In genomic region chr2:25314514-25315315, GRCh38 we compare ENCODE assay signal across 8 cellular contexts. TPM values are rescaled to one million over a fixed set of nuclear protein-coding genes. Genes with fewer than 3 reads are reported as not detected.
DNase-seq lines count a peak whose midpoint lies in the region; ATAC-seq and TF ChIP-seq lines count a peak whose summit lies in the region.

No MANE protein-coding gene starts in this region.

- H3K9me3 ChIP-seq in CD4-positive, CD25-positive, alpha-beta regulatory T cell (ENCODE audit: control insufficient read depth in 2 of 2, low read length in 2 of 2): no peaks in the 10 kb centered on the region
- no peaks in the 10 kb centered on the region for H3K9me3 ChIP-seq in Loucy (ENCODE audit: insufficient read depth, low read depth, low read length)

- TF ChIP-seq CTCF in Loucy (conservative IDR thresholded peaks at IDR 0.05; ENCODE audit: low read length): no peak

- POLR2A ChIA-PET in naive thymus-derived CD8-positive, alpha-beta T cell (lab: Charles Lee): interaction anchor here (0.5 to 6.5 kb wide), 25 partner anchors 9 to 1267 kb away, joined by 3 to 69 read pairs (median 8); partner anchors contain the start of gene DNMT3A

- H3K36me3 Mint-ChIP-seq in CD4-positive, CD25-positive, alpha-beta regulatory T cell: peaks cover 16% of the 10 kb centered on the region
- H3K36me3 Mint-ChIP-seq in naive thymus-derived CD8-positive, alpha-beta T cell: peaks cover 0 to 22% (median 0%) of the 10 kb centered on the region in 3 donors

- no peak overlapping the region for H3K4me3 ChIP-seq in CD4-positive, CD25-positive, alpha-beta regulatory T cell (ENCODE audit: low read depth, low read length)
- peak overlapping the region; percentile 19 for H3K4me3 ChIP-seq in Loucy (ENCODE audit: low read length, poor library complexity, severe bottlenecking)

- H3K4me1 Mint-ChIP-seq in CD4-positive, CD25-positive, alpha-beta regulatory T cell: peaks cover 5 to 80% (median 35%) of the 10 kb centered on the region in 4 donors
- peaks cover 32 to 83% (median 72%) of the 10 kb centered on the region in 4 donors for H3K4me1 Mint-ChIP-seq in naive thymus-derived CD8-positive, alpha-beta T cell

- H3K9me3 Mint-ChIP-seq in CD4-positive, CD25-positive, alpha-beta regulatory T cell: no peaks in the 10 kb centered on the region
- H3K9me3 Mint-ChIP-seq in naive thymus-derived CD8-positive, alpha-beta T cell: no peaks in the 10 kb centered on the region

- no peaks in the 10 kb centered on the region for H3F3A ChIP-seq in Loucy (ENCODE audit: low read depth)

- H3K36me3 ChIP-seq in CD4-positive, CD25-positive, alpha-beta regulatory T cell (ENCODE audit: control insufficient read depth, insufficient read depth, low read length): peaks cover 17% of the 10 kb centered on the region
- H3K36me3 ChIP-seq in Loucy (ENCODE audit: insufficient read depth, low read length): peaks cover 5% of the 10 kb centered on the region; the same call in 1 of the 2 replicates

- no peaks in the 10 kb centered on the region for H3K9me2 ChIP-seq in Loucy (replicated peaks; ENCODE audit: low read depth, low read length)

- no peaks in the 10 kb centered on the region for H3K79me2 ChIP-seq in Loucy (ENCODE audit: insufficient read depth, low read length)

- peak overlapping the region; percentile 20 to 92 (median 90) for H3K27ac Mint-ChIP-seq in CD4-positive, CD25-positive, alpha-beta regulatory T cell
- peak overlapping the region; percentile 87 to 96 (median 93) for H3K27ac Mint-ChIP-seq in naive thymus-derived CD8-positive, alpha-beta T cell

- H3K27ac ChIP-seq in CD4-positive, CD25-positive, alpha-beta regulatory T cell (ENCODE audit: insufficient read depth, low read length, poor library complexity, severe bottlenecking): peak overlapping the region; percentile 73

- H3K27me3 Mint-ChIP-seq in CD4-positive, CD25-positive, alpha-beta regulatory T cell: no peaks in the 10 kb centered on the region
- H3K27me3 Mint-ChIP-seq in naive thymus-derived CD8-positive, alpha-beta T cell: no peaks in the 10 kb centered on the region

- peak overlapping the region; percentile 53 for H3K4me2 ChIP-seq in Loucy (ENCODE audit: low read depth, low read length, poor library complexity, severe bottlenecking)

- DNase-seq in CD4-positive, CD25-positive, alpha-beta regulatory T cell: peak; percentile 53 to 86 (median 59)
- peak; percentile 56 for DNase-seq in activated CD4-positive, alpha-beta T cell treated with anti-CD3 and anti-CD28 coated beads for 1 hour
- DNase-seq in dermis microvascular lymphatic vessel endothelial cell (ENCODE audit: low read depth in 2 of 2) (peak; percentile 37 to 40), cortex of kidney (lab: John Stamatoyannopoulos, UW) (no peak)
- DNase-seq in naive thymus-derived CD8-positive, alpha-beta T cell: peak in 9 of 10 donors; percentile 39 to 78 (median 63)
- DNase-seq in stimulated activated naive CD4-positive, alpha-beta T cell (lab: John Stamatoyannopoulos, UW): peak; percentile 34 to 65 (median 52)

- H3K9ac ChIP-seq in Loucy (ENCODE audit: low read depth, low read length, poor library complexity, severe bottlenecking): peak overlapping the region; percentile 77

- no peaks in the 10 kb centered on the region for H3K27me3 ChIP-seq in CD4-positive, CD25-positive, alpha-beta regulatory T cell (ENCODE audit: control insufficient read depth, insufficient read depth, low read length)
- H3K27me3 ChIP-seq in Loucy (ENCODE audit: insufficient read depth, low read length, poor library complexity, severe bottlenecking): no peaks in the 10 kb centered on the region

- peaks cover 64% of the 10 kb centered on the region for H3K4me1 ChIP-seq in CD4-positive, CD25-positive, alpha-beta regulatory T cell (ENCODE audit: control insufficient read depth, insufficient read depth, low read length, poor library complexity, severe bottlenecking)
- H3K4me1 ChIP-seq in Loucy (ENCODE audit: insufficient read depth, low read length, poor library complexity, severe bottlenecking): peaks cover 42% of the 10 kb centered on the region

- peak overlapping the region; percentile 38; the same call in 1 of the 2 replicates for H2AFZ ChIP-seq in Loucy (ENCODE audit: low read length)

- H3K4me3 Mint-ChIP-seq in CD4-positive, CD25-positive, alpha-beta regulatory T cell: peak overlapping the region; percentile 29 to 82 (median 52)
- peak overlapping the region; percentile 45 to 85 (median 79) for H3K4me3 Mint-ChIP-seq in naive thymus-derived CD8-positive, alpha-beta T cell

- peak; percentile 87 to 91 for ATAC-seq in CD4-positive, CD25-positive, alpha-beta regulatory T cell (ENCODE audit: low read depth in 2 of 2)
- ATAC-seq in GM19463 (IDR thresholded peaks at IDR 0.05; ENCODE audit: unreplicated experiment): peak; percentile 97
- peak; percentile 83 to 88 for ATAC-seq in naive thymus-derived CD8-positive, alpha-beta T cell

- no peaks in the 10 kb centered on the region for H4K20me1 ChIP-seq in Loucy (ENCODE audit: insufficient read depth, low read length, poor library complexity, severe bottlenecking)

RNA-seq across cellular contexts. Expression of gene DNMT3A, which starts 27.0 kb away (rescaled TPM):
- total RNA-seq in CD4-positive, CD25-positive, alpha-beta regulatory T cell: 81.0 TPM
- 10 to 100 TPM in 3 of 4 donors, 1 to 10 TPM in 1; 8.1 to 14.4 (median 11.9) TPM for polyA plus RNA-seq in CD4-positive, CD25-positive, alpha-beta regulatory T cell
- total RNA-seq in dermis microvascular lymphatic vessel endothelial cell: 23.6 and 46.7 TPM in 2 replicates
- total RNA-seq in naive thymus-derived CD8-positive, alpha-beta T cell: 100 to 1,000 TPM; 121 to 122 TPM
- 10 to 100 TPM; 17.9 to 31.2 (median 27.2) TPM for polyA plus RNA-seq in naive thymus-derived CD8-positive, alpha-beta T cell
